Comparison of ENCODE assay signal across 16 cellular contexts in the genomic region with DNA sequence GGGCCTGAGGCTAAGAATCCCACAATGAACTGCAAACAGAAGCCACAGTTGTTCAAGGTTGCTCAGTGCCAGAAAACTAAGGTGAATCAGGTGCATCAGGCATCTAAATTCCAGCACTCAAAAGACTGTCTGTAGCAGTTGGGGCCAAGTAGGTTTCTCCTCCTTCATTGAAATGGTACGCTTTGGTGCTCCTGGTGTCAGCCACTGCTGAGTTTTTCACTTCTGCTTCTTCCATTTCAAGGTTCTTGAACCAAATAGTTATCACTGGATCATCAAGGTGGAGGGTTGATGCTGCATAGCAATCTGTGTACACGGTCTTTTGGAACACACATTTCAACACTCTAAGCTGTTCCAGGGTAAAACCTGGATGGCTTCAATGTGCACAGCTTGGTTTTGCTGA.
DNase-seq lines count a peak whose midpoint lies in the region; ATAC-seq and TF ChIP-seq lines count a peak whose summit lies in the region.
"Had no signal": no experiment of that assay in that cellular context is flagged by ENCODE, and none has a peak within 500 bp of the region (broad histone marks: within the 10 kb centered on the region; RNA-seq: fewer than 3 reads in every experiment).

No MANE protein-coding gene starts in this region.

- H3K9me3 Mint-ChIP-seq in stimulated activated memory B cell treated with anti-CD40 and anti-IgM and Interleukin-4, amounts not matched to agents 10 μg/mL and 1 μg/mL and 100 μg/mL, for 72 hours: peaks cover 8% of the 10 kb centered on the region

- H3K27ac ChIP-seq in sigmoid colon: no peak overlapping the region
- H3K27ac ChIP-seq: coronary artery, esophagus squamous epithelium, GM23248, SK-N-MC, tibial artery had no signal

- peaks cover 62% of the 10 kb centered on the region for H3K4me1 Mint-ChIP-seq in stimulated activated memory B cell treated with anti-CD40 and anti-IgM and Interleukin-4, amounts not matched to agents 10 μg/mL and 1 μg/mL and 100 μg/mL, for 72 hours

- no peak for TF ChIP-seq POLR2A in sigmoid colon (IDR thresholded peaks at IDR 0.05)

- no peak for TF ChIP-seq CTCF in sigmoid colon (IDR thresholded peaks at IDR 0.05)

- no peak overlapping the region for H3K4me3 Mint-ChIP-seq in stimulated activated memory B cell treated with anti-CD40 and anti-IgM and Interleukin-4, amounts not matched to agents 10 μg/mL and 1 μg/mL and 100 μg/mL, for 72 hours

- H3K4me3 ChIP-seq in sigmoid colon: no peak overlapping the region
- H3K4me3 ChIP-seq: coronary artery, esophagus squamous epithelium, GM23248, SK-N-MC, tibial artery had no signal

- no peak for TF ChIP-seq EP300 in sigmoid colon (IDR thresholded peaks at IDR 0.05)

- no peaks in the 10 kb centered on the region for H3K9me3 ChIP-seq in sigmoid colon
- H3K9me3 ChIP-seq: esophagus squamous epithelium, tibial artery had no signal

- 63 to 70% methylated on average over 2 of the region's 2 CpGs for WGBS in sigmoid colon, 2 donors

- no peaks in the 10 kb centered on the region for H3K36me3 ChIP-seq in sigmoid colon
- H3K36me3 ChIP-seq: esophagus squamous epithelium, tibial artery had no signal

- DNase-seq in HT-29 (ENCODE audit: low spot score) (no peak), sigmoid colon (no peak), hippocampal formation (lab: John Stamatoyannopoulos, UW) (no peak)
- DNase-seq: amniotic stem cell; esophagus squamous epithelium; GM23248; NCI-H187; NK-92 treated with Interleukin-12 subunit alpha and Interleukin-12 subunit beta, amount 100 ng/mL, for 24 hours; nucleus accumbens; tibial artery had no signal

- H3K27ac Mint-ChIP-seq in stimulated activated memory B cell treated with anti-CD40 and anti-IgM and Interleukin-4, amounts not matched to agents 10 μg/mL and 1 μg/mL and 100 μg/mL, for 72 hours: peak overlapping the region; percentile 84

- ATAC-seq in GM19372 (IDR thresholded peaks at IDR 0.05; ENCODE audit: low read depth, unreplicated experiment) (peak; percentile 81), HG02588 (IDR thresholded peaks at IDR 0.05; ENCODE audit: unreplicated experiment) (peak; percentile 66), HG03196 (IDR thresholded peaks at IDR 0.05; ENCODE audit: unreplicated experiment) (peak; percentile 65)
- ATAC-seq in stimulated activated memory B cell treated with anti-CD40 and anti-IgM and Interleukin-4, amounts not matched to agents 10 μg/mL and 1 μg/mL and 100 μg/mL, for 72 hours: peak; percentile 90

- no peaks in the 10 kb centered on the region for H3K27me3 ChIP-seq in sigmoid colon
- H3K27me3 ChIP-seq: esophagus squamous epithelium, tibial artery had no signal

- H3K36me3 Mint-ChIP-seq in stimulated activated memory B cell treated with anti-CD40 and anti-IgM and Interleukin-4, amounts not matched to agents 10 μg/mL and 1 μg/mL and 100 μg/mL, for 72 hours: peaks cover 26% of the 10 kb centered on the region

- H3K4me1 ChIP-seq in sigmoid colon: no peaks in the 10 kb centered on the region
- H3K4me1 ChIP-seq: esophagus squamous epithelium, tibial artery had no signal

- H3K27me3 Mint-ChIP-seq in stimulated activated memory B cell treated with anti-CD40 and anti-IgM and Interleukin-4, amounts not matched to agents 10 μg/mL and 1 μg/mL and 100 μg/mL, for 72 hours: no peaks in the 10 kb centered on the region

- intact Hi-C loops in sigmoid colon (cut with DNase I): no loop called here
